ENCODE assay signal across 1 cellular context in the genomic region with DNA sequence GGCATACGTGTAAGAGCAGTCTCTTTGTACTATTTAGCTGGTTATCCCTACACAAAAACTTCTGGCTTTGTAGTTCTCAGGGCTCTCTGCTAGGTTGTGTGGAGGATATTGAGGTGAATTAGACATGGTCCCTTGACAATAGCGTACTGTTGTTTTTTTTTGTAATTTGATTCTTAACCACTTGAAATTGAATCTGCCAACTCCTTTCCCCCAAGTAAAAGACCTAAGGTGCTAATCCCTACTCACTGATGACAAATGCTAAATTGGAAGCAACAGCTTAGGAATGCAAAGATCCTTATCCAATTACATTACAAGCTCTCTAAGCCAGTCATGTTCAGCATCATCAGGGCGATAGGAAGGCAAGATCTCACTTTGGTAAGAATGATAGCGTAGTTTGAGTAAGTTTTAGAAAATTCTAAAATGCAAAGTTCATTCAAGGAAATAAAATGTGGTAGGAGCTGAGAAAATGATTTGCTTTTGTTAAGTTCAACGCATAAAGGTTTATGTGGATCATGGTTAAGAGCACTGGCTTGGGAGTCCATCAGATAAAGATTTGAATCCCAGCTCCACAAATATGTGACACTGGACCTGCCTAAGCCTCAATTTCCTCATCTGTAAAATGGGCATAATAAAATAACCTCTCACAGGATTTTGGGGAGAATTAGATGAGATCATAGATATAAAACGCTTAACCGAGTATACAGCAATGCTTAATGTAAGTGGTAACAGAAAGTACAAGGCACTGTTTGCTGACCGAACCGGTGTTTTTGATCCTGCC.
TF ChIP-seq lines count a peak whose summit lies in the region.

No MANE protein-coding gene starts in this region.

TF ChIP-seq in HepG2, 621 proteins besides CTCF, POLR2A, EP300 and RAD21 (continued from another document):
- TF ChIP-seq HNF1B (CRISPR knock-in tag; IDR thresholded peaks at IDR 0.05) = no peak
TF ChIP-seq in HepG2: peak in this region for 0.
